In the genomic region with DNA sequence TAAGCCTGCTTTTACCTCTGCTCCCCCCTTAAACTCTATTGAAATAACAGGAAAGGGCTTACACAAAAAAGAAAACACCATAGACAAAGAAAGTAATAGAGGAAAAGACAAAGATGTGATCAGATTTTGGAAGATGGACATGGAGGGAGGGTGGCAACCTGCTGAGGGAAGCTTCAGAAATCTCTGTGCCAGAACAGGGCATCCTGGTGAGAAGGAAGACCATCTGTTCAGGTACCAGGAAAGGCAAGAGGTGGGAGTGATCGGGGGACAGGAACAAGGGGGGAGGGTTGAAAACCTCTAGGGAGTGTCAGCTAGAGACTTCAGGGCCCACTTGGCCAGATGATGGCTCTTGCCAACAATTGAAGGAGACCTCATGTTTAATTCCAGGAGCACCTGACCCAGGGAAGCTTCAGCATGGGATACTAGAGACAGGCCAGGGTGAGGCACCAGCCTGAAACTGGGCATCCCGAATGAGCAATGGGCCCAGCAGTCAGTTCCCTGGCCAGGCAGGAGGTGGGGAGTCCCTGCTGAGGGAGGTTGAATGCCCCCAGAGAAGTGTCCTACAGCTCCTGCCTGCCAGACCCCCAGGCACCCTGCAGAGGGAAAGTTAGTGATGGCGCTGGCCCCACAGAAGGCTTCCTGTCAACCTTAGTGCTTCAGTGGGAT, we compare ENCODE assay signal across 14 cellular contexts. TPM values are rescaled to one million over a fixed set of nuclear protein-coding genes. Genes with fewer than 3 reads are reported as not detected.
DNase-seq lines count a peak whose midpoint lies in the region; ATAC-seq, FAIRE-seq and TF ChIP-seq lines count a peak whose summit lies in the region.
"Had no signal": no experiment of that assay in that cellular context is flagged by ENCODE, and none has a peak within 500 bp of the region (broad histone marks: within the 10 kb centered on the region; RNA-seq: fewer than 3 reads in every experiment).

No MANE protein-coding gene starts in this region.

- H3K4me1 ChIP-seq in HepG2 (ENCODE audit: insufficient read depth, low read length): peaks cover 64% of the 10 kb centered on the region
- H3K4me1 ChIP-seq in tibial artery: peaks cover 0 to 60% (median 38%) of the 10 kb centered on the region in 4 donors
- H3K4me1 ChIP-seq in mesendoderm (ENCODE audit: control insufficient read depth, low read depth, low read length): no peaks in the 10 kb centered on the region
- H3K4me1 ChIP-seq: HAP-1, parathyroid adenoma had no signal

- 100% methylated on average over 2 of the region's 3 CpGs for WGBS in HepG2 (ENCODE audit: low lambda C conversion rate)
- WGBS in mesendoderm (ENCODE audit: extremely low coverage, insufficient coverage, low lambda C conversion rate): no CpG with 5 or more reads among the region's 3 CpGs

- no peak overlapping the region for H3K4me2 ChIP-seq in HepG2 (ENCODE audit: low read depth, low read length)
- no peak overlapping the region for H3K4me2 ChIP-seq in mesendoderm (ENCODE audit: low read length)

- no peak for TF ChIP-seq CTCF in HepG2 (CRISPR knock-in tag; IDR thresholded peaks at IDR 0.05)
- TF ChIP-seq CTCF in tibial artery (IDR thresholded peaks at IDR 0.05): no peak

- H3K27me3 ChIP-seq in HepG2 (ENCODE audit: control insufficient read depth in 1 of 2, insufficient read depth in 2 of 2, low read length in 2 of 2) (no peaks in the 10 kb centered on the region), tibial artery (no peaks in the 10 kb centered on the region), mesendoderm (ENCODE audit: insufficient read depth, low read length, poor library complexity) (no peaks in the 10 kb centered on the region)
- H3K27me3 ChIP-seq: ascending aorta, Peyer's patch had no signal

- H3K9me3 ChIP-seq in HepG2 (ENCODE audit: low read length) (no peaks in the 10 kb centered on the region), tibial artery (no peaks in the 10 kb centered on the region)
- H3K9me3 ChIP-seq: ascending aorta, HAP-1, left ventricle myocardium inferior, Peyer's patch had no signal

- POLR2A ChIA-PET in HepG2 (lab: Yijun Ruan, JAX): interaction anchor here (1.1 to 2.0 kb wide), 2 partner anchors 21 to 27 kb away, joined by 5 to 6 read pairs; no protein-coding TSS in a partner anchor

- H3K4me3 ChIP-seq in HepG2 (replicated peaks in 1 of 3; ENCODE audit: insufficient read depth in 1 of 3, low read depth in 2 of 3, low read length in 3 of 3): no peak overlapping the region
- no peak overlapping the region for H3K4me3 ChIP-seq in tibial artery
- H3K4me3 ChIP-seq in mesendoderm (ENCODE audit: low read length): no peak overlapping the region
- H3K4me3 ChIP-seq: ascending aorta, HAP-1, left ventricle myocardium inferior had no signal

- H2BK5ac ChIP-seq in mesendoderm (ENCODE audit: low read length): no peak overlapping the region

- no peak for FAIRE-seq in HepG2 (lab: Jason Lieb, UNC)

- peak; percentile 23; the same call in 1 of the 2 replicates for TF ChIP-seq RAD21 in HepG2 (CRISPR knock-in tag; IDR thresholded peaks at IDR 0.05)

- H2BK15ac ChIP-seq in mesendoderm (replicated peaks; ENCODE audit: low read depth): no peak overlapping the region

- H3K18ac ChIP-seq in mesendoderm (ENCODE audit: low read length): no peak overlapping the region

- TF ChIP-seq EP300 in HepG2 (IDR thresholded peaks at IDR 0.05; ENCODE audit: low read depth in 2 of 2, low read length in 2 of 2) (no peak), HepG2 (CRISPR knock-in tag; IDR thresholded peaks at IDR 0.05; ENCODE audit: borderline replicate concordance) (no peak)

- H4K8ac ChIP-seq in mesendoderm (ENCODE audit: low read depth, low read length): no peak overlapping the region

- H3K36me3 Mint-ChIP-seq in activated T-helper 2 cell treated with anti-CD3 and anti-CD28 coated beads, Interferon-gamma antibody, Interleukin-2, Interleukin-4, amounts not matched to agents 10 μg/mL and 5 μg/mL and 100 μg/mL, durations not matched to agents 14 hours and 24 hours and 36 hours (ENCODE audit: low read depth): peaks cover 97% of the 10 kb centered on the region

- H3K4me1 Mint-ChIP-seq in activated T-helper 2 cell treated with anti-CD3 and anti-CD28 coated beads, Interferon-gamma antibody, Interleukin-2, Interleukin-4, amounts not matched to agents 10 μg/mL and 5 μg/mL and 100 μg/mL, durations not matched to agents 14 hours and 24 hours and 36 hours (ENCODE audit: low read depth): peaks cover 17% of the 10 kb centered on the region

- no peak for ATAC-seq in left ventricle myocardium superior
- no peak for ATAC-seq in Right ventricle myocardium superior (ENCODE audit: poor library complexity)
- no peak for ATAC-seq in HepG2

- H3K36me3 ChIP-seq in HepG2 (replicated peaks in 1 of 2; ENCODE audit: control insufficient read depth in 1 of 2, insufficient read depth in 2 of 2, low read length in 2 of 2) (peaks cover 40 to 87% of the 10 kb centered on the region in 2 experiments), tibial artery (peaks cover 96 to 100% (median 100%) of the 10 kb centered on the region in 3 donors), mesendoderm (ENCODE audit: control insufficient read depth, insufficient read depth, low read length) (peaks cover 17% of the 10 kb centered on the region)

- H3K9me3 Mint-ChIP-seq in activated T-helper 2 cell treated with anti-CD3 and anti-CD28 coated beads, Interferon-gamma antibody, Interleukin-2, Interleukin-4, amounts not matched to agents 10 μg/mL and 5 μg/mL and 100 μg/mL, durations not matched to agents 14 hours and 24 hours and 36 hours: no peaks in the 10 kb centered on the region

- H2AFZ ChIP-seq in HepG2 (ENCODE audit: low read length): no peak overlapping the region
- H2AFZ ChIP-seq: parathyroid adenoma had no signal

- H3K56ac ChIP-seq in mesendoderm (ENCODE audit: low read length): no peak overlapping the region

- H3K79me1 ChIP-seq in mesendoderm (ENCODE audit: low read length): peaks cover 3% of the 10 kb centered on the region

- H3K27ac ChIP-seq in HepG2 (ENCODE audit: extremely low read length, insufficient read depth, low read length) (no peak overlapping the region), tibial artery (peak overlapping the region; percentile 5 to 29), mesendoderm (ENCODE audit: low read depth, low read length) (no peak overlapping the region)
- H3K27ac ChIP-seq: parathyroid adenoma had no signal

- H3K79me2 ChIP-seq in HepG2 (ENCODE audit: insufficient read depth, low read length): peaks cover 17% of the 10 kb centered on the region
- no peaks in the 10 kb centered on the region for H3K79me2 ChIP-seq in mesendoderm (ENCODE audit: control insufficient read depth, insufficient read depth, low read length)

- intact Hi-C loops in left ventricle myocardium superior (cut with micrococcal nuclease) (no loop called here), Right ventricle myocardium superior (cut with DNase I) (no loop called here), HepG2 (cut with micrococcal nuclease; ENCODE audit: unreplicated experiment) (no loop called here), tibial artery (cut with DNase I; ENCODE audit: low total_unique reads) (no loop called here)
- intact Hi-C loops in activated T-helper 2 cell treated with anti-CD3 and anti-CD28 coated beads, Interferon-gamma antibody, Interleukin-2, Interleukin-4, amounts not matched to agents 10 μg/mL and 5 μg/mL and 100 μg/mL, durations not matched to agents 14 hours and 24 hours and 36 hours (cut with micrococcal nuclease): loop anchor here (10.0 kb wide), 1 partner anchor 274 kb away; the partner anchor contains the start of gene RUFY1

- H3K27me3 Mint-ChIP-seq in activated T-helper 2 cell treated with anti-CD3 and anti-CD28 coated beads, Interferon-gamma antibody, Interleukin-2, Interleukin-4, amounts not matched to agents 10 μg/mL and 5 μg/mL and 100 μg/mL, durations not matched to agents 14 hours and 24 hours and 36 hours (ENCODE audit: low read depth): no peaks in the 10 kb centered on the region

- peak overlapping the region; percentile 35 for H3K27ac Mint-ChIP-seq in activated T-helper 2 cell treated with anti-CD3 and anti-CD28 coated beads, Interferon-gamma antibody, Interleukin-2, Interleukin-4, amounts not matched to agents 10 μg/mL and 5 μg/mL and 100 μg/mL, durations not matched to agents 14 hours and 24 hours and 36 hours

- no peak overlapping the region for H3K4ac ChIP-seq in mesendoderm (ENCODE audit: low read depth, low read length)

- no peak overlapping the region for H3K4me3 Mint-ChIP-seq in activated T-helper 2 cell treated with anti-CD3 and anti-CD28 coated beads, Interferon-gamma antibody, Interleukin-2, Interleukin-4, amounts not matched to agents 10 μg/mL and 5 μg/mL and 100 μg/mL, durations not matched to agents 14 hours and 24 hours and 36 hours (ENCODE audit: low read depth)

- no peak overlapping the region for H3K9ac ChIP-seq in HepG2 (ENCODE audit: insufficient read depth, low read depth, low read length)
- no peak overlapping the region for H3K9ac ChIP-seq in mesendoderm (ENCODE audit: low read length)
- H3K9ac ChIP-seq: parathyroid adenoma had no signal

- no peak overlapping the region for H2BK120ac ChIP-seq in mesendoderm (ENCODE audit: low read depth, low read length)

- no TSS peak for BruUV-seq in HepG2 (replicated peaks; lab: Mats Ljungman, UMichigan)

- H2AK5ac ChIP-seq in mesendoderm (ENCODE audit: low read length): no peak overlapping the region

- no peak overlapping the region for H4K5ac ChIP-seq in mesendoderm (ENCODE audit: low read length)

- CTCF ChIA-PET in HepG2 (lab: Yijun Ruan, JAX; ENCODE audit: low intra/inter-chr PET ratio, low total read pairs): no interaction called here

- peaks cover 41% of the 10 kb centered on the region for H4K20me1 ChIP-seq in HepG2 (ENCODE audit: insufficient read depth, low read length)

- TF ChIP-seq POLR2A in HepG2 (IDR thresholded peaks at IDR 0.05; ENCODE audit: insufficient read depth in 1 of 2, low read depth in 2 of 2, low read length in 2 of 2): no peak

- DNase-seq in left ventricle myocardium superior (peak; percentile 7), Right ventricle myocardium superior (no peak), HepG2 (ENCODE audit: low spot score) (no peak), tibial artery (no peak), occipital lobe (lab: John Stamatoyannopoulos, UW) (no peak), mesendoderm (no peak)
- DNase-seq in activated T-helper 2 cell treated with anti-CD3 and anti-CD28 coated beads, Interferon-gamma antibody, Interleukin-2, Interleukin-4, amounts not matched to agents 10 μg/mL and 5 μg/mL and 100 μg/mL, durations not matched to agents 14 hours and 24 hours and 36 hours (ENCODE audit: low spot score): no peak
- no peak for DNase-seq in stimulated activated CD4-positive, alpha-beta T cell treated with anti-CD3 and anti-CD28 coated beads, Interleukin-4, amount 100 ng/mL, for 1 hour
- DNase-seq: left ventricle myocardium inferior; stimulated activated CD4-positive, alpha-beta T cell treated with anti-CD3 and anti-CD28 coated beads, Interleukin-1b, Interleukin-23, amount 100 ng/mL, for 48 hours had no signal

- in situ Hi-C loops in HepG2 (cut with HindIII; ENCODE audit: extremely low pct_ligation_motif_present, low pct_unique_long_range_greater_than_20kb): no loop called here

- H3K23ac ChIP-seq in mesendoderm (ENCODE audit: low read length): no peak overlapping the region

RNA-seq across cellular contexts. Expression of gene SQSTM1, which starts 8.2 kb away (rescaled TPM):
- total RNA-seq in left ventricle myocardium superior: 434 TPM
- total RNA-seq in Right ventricle myocardium superior: 437 TPM
- 194 TPM in 2 replicates for total RNA-seq in activated T-helper 2 cell treated with anti-CD3 and anti-CD28 coated beads, Interferon-gamma antibody, Interleukin-2, Interleukin-4, amounts not matched to agents 10 μg/mL and 5 μg/mL and 100 μg/mL, durations not matched to agents 14 hours and 24 hours and 36 hours
- 160 and 161 TPM in 2 replicates for total RNA-seq in HepG2 (2016; rRNA removed; fragmentation: Illumina TruSeq; extraction: Trizol)
- total RNA-seq in HepG2 (2016; cell fraction: cytosol; rRNA removed; fragmentation: Illumina TruSeq; extraction: Trizol; ENCODE audit: low read depth): 45.2 and 49.8 TPM in 2 replicates
- total RNA-seq in HepG2 (2016; cell fraction: insoluble cytoplasmic fraction; rRNA removed; fragmentation: Illumina TruSeq; extraction: Trizol): 158 and 162 TPM in 2 replicates
- 63.1 and 66.1 TPM in 2 replicates for total RNA-seq in HepG2 (2016; cell fraction: membrane; rRNA removed; fragmentation: Illumina TruSeq; extraction: Trizol)
- 98.3 and 116 TPM in 2 replicates for total RNA-seq in HepG2 (2016; cell fraction: nucleus; rRNA removed; fragmentation: Illumina TruSeq; extraction: Trizol)
- polyA plus RNA-seq in HepG2 (2011; rRNA removed): 90.9 and 126 TPM in 2 replicates
- polyA plus RNA-seq in HepG2 (2011; cell fraction: cytosol; rRNA removed): 81.2 and 85.2 TPM in 2 replicates
- 240 and 268 TPM in 2 replicates for polyA plus RNA-seq in HepG2 (2011; cell fraction: nucleus; rRNA removed)
- polyA plus RNA-seq in HepG2 (2012): 80.8 and 157 TPM in 2 replicates
- 43.0 and 45.0 TPM in 2 replicates for polyA plus RNA-seq in HepG2 (2016; cell fraction: cytosol; fragmentation: Illumina TruSeq; extraction: Trizol; ENCODE audit: low read depth)
- polyA plus RNA-seq in HepG2 (2016; cell fraction: insoluble cytoplasmic fraction; fragmentation: Illumina TruSeq; extraction: Trizol; ENCODE audit: low read depth): 179 and 191 TPM in 2 replicates
- polyA plus RNA-seq in HepG2 (2016; cell fraction: membrane; fragmentation: Illumina TruSeq; extraction: Trizol; ENCODE audit: low read depth): 48.5 and 49.4 TPM in 2 replicates
- 190 and 194 TPM in 2 replicates for polyA plus RNA-seq in HepG2 (2016; cell fraction: nucleus; fragmentation: Illumina TruSeq; extraction: Trizol; ENCODE audit: insufficient read depth, low read depth)
- polyA minus RNA-seq in HepG2 (2011; rRNA and poly(A)+ RNA removed; ENCODE audit: low replicate concordance): 245 and 268 TPM in 2 replicates
- polyA minus RNA-seq in HepG2 (2011; cell fraction: cytosol; rRNA and poly(A)+ RNA removed): 106 and 114 TPM in 2 replicates
- 238 and 284 TPM in 2 replicates for polyA minus RNA-seq in HepG2 (2011; cell fraction: nucleus; rRNA and poly(A)+ RNA removed)
- 53.5 TPM for total RNA-seq in occipital lobe
- polyA plus RNA-seq in mesendoderm (2013, experiment 1 of 2): 52.0 TPM
- 62.0 TPM for polyA plus RNA-seq in mesendoderm (2013, experiment 2 of 2)

RNA-seq across cellular contexts. Expression of gene MGAT4B, which starts 22.2 kb away (rescaled TPM):
- 110 TPM for total RNA-seq in left ventricle myocardium superior
- total RNA-seq in Right ventricle myocardium superior: 93.3 TPM
- 135 and 139 TPM in 2 replicates for total RNA-seq in activated T-helper 2 cell treated with anti-CD3 and anti-CD28 coated beads, Interferon-gamma antibody, Interleukin-2, Interleukin-4, amounts not matched to agents 10 μg/mL and 5 μg/mL and 100 μg/mL, durations not matched to agents 14 hours and 24 hours and 36 hours
- total RNA-seq in HepG2 (2016; rRNA removed; fragmentation: Illumina TruSeq; extraction: Trizol): 69.2 and 93.5 TPM in 2 replicates
- total RNA-seq in HepG2 (2016; cell fraction: cytosol; rRNA removed; fragmentation: Illumina TruSeq; extraction: Trizol; ENCODE audit: low read depth): 62.1 and 64.9 TPM in 2 replicates
- total RNA-seq in HepG2 (2016; cell fraction: insoluble cytoplasmic fraction; rRNA removed; fragmentation: Illumina TruSeq; extraction: Trizol): 62.4 and 88.8 TPM in 2 replicates
- total RNA-seq in HepG2 (2016; cell fraction: membrane; rRNA removed; fragmentation: Illumina TruSeq; extraction: Trizol): 158 and 164 TPM in 2 replicates
- 79.6 and 99.8 TPM in 2 replicates for total RNA-seq in HepG2 (2016; cell fraction: nucleus; rRNA removed; fragmentation: Illumina TruSeq; extraction: Trizol)
- polyA plus RNA-seq in HepG2 (2011; rRNA removed): 130 and 170 TPM in 2 replicates
- 134 and 140 TPM in 2 replicates for polyA plus RNA-seq in HepG2 (2011; cell fraction: cytosol; rRNA removed)
- polyA plus RNA-seq in HepG2 (2011; cell fraction: nucleus; rRNA removed): 514 and 596 TPM in 2 replicates
- 117 and 181 TPM in 2 replicates for polyA plus RNA-seq in HepG2 (2012)
- 82.9 and 88.8 TPM in 2 replicates for polyA plus RNA-seq in HepG2 (2016; cell fraction: cytosol; fragmentation: Illumina TruSeq; extraction: Trizol; ENCODE audit: low read depth)
- 78.6 and 97.2 TPM in 2 replicates for polyA plus RNA-seq in HepG2 (2016; cell fraction: insoluble cytoplasmic fraction; fragmentation: Illumina TruSeq; extraction: Trizol; ENCODE audit: low read depth)
- polyA plus RNA-seq in HepG2 (2016; cell fraction: membrane; fragmentation: Illumina TruSeq; extraction: Trizol; ENCODE audit: low read depth): 156 and 172 TPM in 2 replicates
- 171 and 174 TPM in 2 replicates for polyA plus RNA-seq in HepG2 (2016; cell fraction: nucleus; fragmentation: Illumina TruSeq; extraction: Trizol; ENCODE audit: insufficient read depth, low read depth)
- polyA minus RNA-seq in HepG2 (2011; rRNA and poly(A)+ RNA removed; ENCODE audit: low replicate concordance): 166 and 188 TPM in 2 replicates
- 100 and 102 TPM in 2 replicates for polyA minus RNA-seq in HepG2 (2011; cell fraction: cytosol; rRNA and poly(A)+ RNA removed)
- 118 and 140 TPM in 2 replicates for polyA minus RNA-seq in HepG2 (2011; cell fraction: nucleus; rRNA and poly(A)+ RNA removed)
- 47.4 TPM for total RNA-seq in occipital lobe
- polyA plus RNA-seq in mesendoderm (2013, experiment 1 of 2): 35.2 TPM
- polyA plus RNA-seq in mesendoderm (2013, experiment 2 of 2): 37.9 TPM

RNA-seq across cellular contexts. Expression of gene MRNIP, which starts 29.7 kb away (rescaled TPM):
- 14.8 TPM for total RNA-seq in left ventricle myocardium superior
- 12.1 TPM for total RNA-seq in Right ventricle myocardium superior
- 24.4 and 30.1 TPM in 2 replicates for total RNA-seq in activated T-helper 2 cell treated with anti-CD3 and anti-CD28 coated beads, Interferon-gamma antibody, Interleukin-2, Interleukin-4, amounts not matched to agents 10 μg/mL and 5 μg/mL and 100 μg/mL, durations not matched to agents 14 hours and 24 hours and 36 hours
- 11.3 and 15.5 TPM in 2 replicates for total RNA-seq in HepG2 (2016; rRNA removed; fragmentation: Illumina TruSeq; extraction: Trizol)
- total RNA-seq in HepG2 (2016; cell fraction: cytosol; rRNA removed; fragmentation: Illumina TruSeq; extraction: Trizol; ENCODE audit: low read depth): 5.8 and 6.9 TPM in 2 replicates
- total RNA-seq in HepG2 (2016; cell fraction: insoluble cytoplasmic fraction; rRNA removed; fragmentation: Illumina TruSeq; extraction: Trizol): 9.7 and 18.4 TPM in 2 replicates
- 4.5 and 5.1 TPM in 2 replicates for total RNA-seq in HepG2 (2016; cell fraction: membrane; rRNA removed; fragmentation: Illumina TruSeq; extraction: Trizol)
- total RNA-seq in HepG2 (2016; cell fraction: nucleus; rRNA removed; fragmentation: Illumina TruSeq; extraction: Trizol): 22.2 and 24.1 TPM in 2 replicates
- polyA plus RNA-seq in HepG2 (2011; rRNA removed): 32.6 and 34.1 TPM in 2 replicates
- 7.9 and 9.8 TPM in 2 replicates for polyA plus RNA-seq in HepG2 (2011; cell fraction: cytosol; rRNA removed)
- 162 and 171 TPM in 2 replicates for polyA plus RNA-seq in HepG2 (2011; cell fraction: nucleus; rRNA removed)
- 19.0 and 22.7 TPM in 2 replicates for polyA plus RNA-seq in HepG2 (2012)
- polyA plus RNA-seq in HepG2 (2016; cell fraction: cytosol; fragmentation: Illumina TruSeq; extraction: Trizol; ENCODE audit: low read depth): 1.4 and 1.7 TPM in 2 replicates
- polyA plus RNA-seq in HepG2 (2016; cell fraction: insoluble cytoplasmic fraction; fragmentation: Illumina TruSeq; extraction: Trizol; ENCODE audit: low read depth): 8.1 and 8.4 TPM in 2 replicates
- polyA plus RNA-seq in HepG2 (2016; cell fraction: membrane; fragmentation: Illumina TruSeq; extraction: Trizol; ENCODE audit: low read depth): 2.1 and 3.0 TPM in 2 replicates
- 78.5 and 90.7 TPM in 2 replicates for polyA plus RNA-seq in HepG2 (2016; cell fraction: nucleus; fragmentation: Illumina TruSeq; extraction: Trizol; ENCODE audit: insufficient read depth, low read depth)
- polyA minus RNA-seq in HepG2 (2011; rRNA and poly(A)+ RNA removed; ENCODE audit: low replicate concordance): 16.4 and 18.6 TPM in 2 replicates
- 2.5 and 4.4 TPM in 2 replicates for polyA minus RNA-seq in HepG2 (2011; cell fraction: cytosol; rRNA and poly(A)+ RNA removed)
- polyA minus RNA-seq in HepG2 (2011; cell fraction: nucleus; rRNA and poly(A)+ RNA removed): 31.4 and 38.0 TPM in 2 replicates
- 26.7 TPM for total RNA-seq in occipital lobe
- 9.5 TPM for polyA plus RNA-seq in mesendoderm (2013, experiment 1 of 2)
- 9.3 TPM for polyA plus RNA-seq in mesendoderm (2013, experiment 2 of 2)

RNA-seq across cellular contexts. Expression of gene LTC4S, which starts 35.1 kb away (rescaled TPM):
- total RNA-seq in left ventricle myocardium superior (7.1 TPM), Right ventricle myocardium superior (7.6 TPM), HepG2 (2016; rRNA removed; fragmentation: Illumina TruSeq; extraction: Trizol) (0.35 TPM in 1 of 2 replicates, not detected in the other), occipital lobe (1.7 TPM)
- total RNA-seq in activated T-helper 2 cell treated with anti-CD3 and anti-CD28 coated beads, Interferon-gamma antibody, Interleukin-2, Interleukin-4, amounts not matched to agents 10 μg/mL and 5 μg/mL and 100 μg/mL, durations not matched to agents 14 hours and 24 hours and 36 hours: 0.62 and 3.2 TPM in 2 replicates
- total RNA-seq in HepG2 (2016; cell fraction: cytosol; rRNA removed; fragmentation: Illumina TruSeq; extraction: Trizol; ENCODE audit: low read depth): not detected in 2 replicates
- total RNA-seq in HepG2 (2016; cell fraction: insoluble cytoplasmic fraction; rRNA removed; fragmentation: Illumina TruSeq; extraction: Trizol): 0.30 TPM in 1 of 2 replicates, not detected in the other
- total RNA-seq in HepG2 (2016; cell fraction: membrane; rRNA removed; fragmentation: Illumina TruSeq; extraction: Trizol): not detected in 2 replicates
- total RNA-seq in HepG2 (2016; cell fraction: nucleus; rRNA removed; fragmentation: Illumina TruSeq; extraction: Trizol): 0.56 TPM in 1 of 2 replicates, not detected in the other
- not detected in 2 replicates for polyA plus RNA-seq in HepG2 (2011; rRNA removed)
- polyA plus RNA-seq in HepG2 (2011; cell fraction: cytosol; rRNA removed): not detected in 2 replicates
- polyA plus RNA-seq in HepG2 (2011; cell fraction: nucleus; rRNA removed): 0.78 and 0.82 TPM in 2 replicates
- polyA plus RNA-seq in HepG2 (2012): not detected in 2 replicates
- not detected in 2 replicates for polyA plus RNA-seq in HepG2 (2016; cell fraction: cytosol; fragmentation: Illumina TruSeq; extraction: Trizol; ENCODE audit: low read depth)
- not detected in 2 replicates for polyA plus RNA-seq in HepG2 (2016; cell fraction: insoluble cytoplasmic fraction; fragmentation: Illumina TruSeq; extraction: Trizol; ENCODE audit: low read depth)
- polyA plus RNA-seq in HepG2 (2016; cell fraction: membrane; fragmentation: Illumina TruSeq; extraction: Trizol; ENCODE audit: low read depth): not detected in 2 replicates
- 0.91 and 1.1 TPM in 2 replicates for polyA plus RNA-seq in HepG2 (2016; cell fraction: nucleus; fragmentation: Illumina TruSeq; extraction: Trizol; ENCODE audit: insufficient read depth, low read depth)
- polyA minus RNA-seq in HepG2 (2011; rRNA and poly(A)+ RNA removed; ENCODE audit: low replicate concordance): 0.44 and 0.47 TPM in 2 replicates
- polyA minus RNA-seq in HepG2 (2011; cell fraction: cytosol; rRNA and poly(A)+ RNA removed): not detected in 2 replicates
- polyA minus RNA-seq in HepG2 (2011; cell fraction: nucleus; rRNA and poly(A)+ RNA removed): not detected in 2 replicates
- polyA plus RNA-seq in mesendoderm (2013, experiment 1 of 2): 0.45 TPM
- 0.42 TPM for polyA plus RNA-seq in mesendoderm (2013, experiment 2 of 2)

Comparison
In these comparisons a context has a peak if more than half of its experiments do, and no peak if none do; other contexts are left out.
1. H3K27ac ChIP-seq: peak in tibial artery (2 of 2); none in HepG2 (single experiment) and mesendoderm (single experiment).